ENCODE assay signal across 32 cellular contexts in the genomic region with DNA sequence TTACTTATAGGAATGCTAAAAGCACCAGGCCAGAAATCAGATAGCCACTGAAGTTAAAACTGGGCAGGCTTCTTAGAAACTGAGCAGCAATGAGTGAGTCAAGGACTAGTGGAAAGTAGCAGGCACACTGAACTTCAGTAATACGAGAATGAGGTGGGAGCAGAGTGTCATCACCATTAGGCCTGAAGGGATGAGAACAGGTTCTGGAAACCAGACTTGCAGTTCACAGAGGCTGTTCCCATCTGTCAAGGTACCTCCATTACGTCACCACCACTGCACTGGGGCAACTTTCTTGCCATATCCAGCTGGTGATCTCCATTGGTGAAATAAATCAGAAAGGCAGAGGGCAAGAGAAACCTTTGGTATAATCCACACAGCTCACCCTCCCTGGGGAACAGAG.
"Had no signal": no experiment of that assay in that cellular context is flagged by ENCODE, and none has a peak within 500 bp of the region (broad histone marks: within the 10 kb centered on the region; RNA-seq: fewer than 3 reads in every experiment).

No MANE protein-coding gene starts in this region.

- H3K27ac ChIP-seq: lower lobe of right lung, pancreas, prostate gland, skin epidermis, stomach, suprapubic skin, thoracic aorta, tibial artery, upper lobe of left lung, vagina had no signal

- H3K27ac Mint-ChIP-seq: naive thymus-derived CD8-positive, alpha-beta T cell; nephron; stimulated activated naive B cell treated with anti-CD40 and anti-IgM and Interleukin-4, amounts not matched to agents 10 μg/mL and 1 μg/mL and 100 μg/mL, for 72 hours had no signal

- H3K4me3 Mint-ChIP-seq: naive thymus-derived CD8-positive, alpha-beta T cell; nephron; neural crest cell; stimulated activated naive B cell treated with anti-CD40 and anti-IgM and Interleukin-4, amounts not matched to agents 10 μg/mL and 1 μg/mL and 100 μg/mL, for 72 hours had no signal

- H3K4me1 ChIP-seq: lower lobe of right lung, pancreas, prostate gland, stomach, suprapubic skin, tibial artery, upper lobe of left lung, vagina had no signal

- FAIRE-seq: keratinocyte, pancreas had no signal

- H3K27me3 ChIP-seq: pancreas, stomach, suprapubic skin, tibial artery, upper lobe of left lung, vagina had no signal

- H3K4me1 Mint-ChIP-seq: naive thymus-derived CD8-positive, alpha-beta T cell; nephron; neural crest cell; stimulated activated naive B cell treated with anti-CD40 and anti-IgM and Interleukin-4, amounts not matched to agents 10 μg/mL and 1 μg/mL and 100 μg/mL, for 72 hours had no signal

- ATAC-seq: left cardiac atrium; left lobe of liver; left ventricle myocardium superior; lower lobe of right lung; naive thymus-derived CD8-positive, alpha-beta T cell; pancreas; right cardiac atrium; sciatic nerve; stimulated activated naive B cell treated with anti-CD40 and anti-IgM and Interleukin-4, amounts not matched to agents 10 μg/mL and 1 μg/mL and 100 μg/mL, for 72 hours; stimulated activated naive CD8-positive, alpha-beta T cell treated with anti-CD3 and anti-CD28 coated beads, Interleukin-15, Interleukin-2, amounts not matched to agents 100 U/mL and 50 U/mL, for 24 hours had no signal

- H3K27me3 Mint-ChIP-seq: naive thymus-derived CD8-positive, alpha-beta T cell; stimulated activated naive B cell treated with anti-CD40 and anti-IgM and Interleukin-4, amounts not matched to agents 10 μg/mL and 1 μg/mL and 100 μg/mL, for 72 hours had no signal

- DNase-seq: hippocampal formation; kidney glomerular epithelial cell; left cardiac atrium; left ventricle myocardium superior; lower lobe of right lung; mammary epithelial cell; mesenchymal stem cell; naive thymus-derived CD8-positive, alpha-beta T cell; nucleus accumbens; pancreas; posterior cingulate gyrus; retina; right cardiac atrium; stimulated activated CD4-positive, alpha-beta T cell treated with anti-CD3 and anti-CD28 coated beads, Interleukin-12 subunit alpha, Interleukin-12 subunit beta, amount 100 ng/mL, for 4 hours; stimulated activated CD4-positive, alpha-beta T cell treated with anti-CD3 and anti-CD28 coated beads, Interleukin-15, amount 100 ng/mL, for 24 hours; stimulated activated CD4-positive, alpha-beta T cell treated with anti-CD3 and anti-CD28 coated beads, Interleukin-2, amount 100 ng/mL, for 24 hours; stimulated activated CD4-positive, alpha-beta T cell treated with anti-CD3 and anti-CD28 coated beads, Interleukin-4, amount 100 ng/mL, for 1 hour; stimulated activated naive B cell treated with anti-CD40 and anti-IgM and Interleukin-4, amounts not matched to agents 10 μg/mL and 1 μg/mL and 100 μg/mL, for 72 hours; stimulated activated naive CD8-positive, alpha-beta T cell treated with anti-CD3 and anti-CD28 coated beads, Interleukin-15, Interleukin-2, amounts not matched to agents 100 U/mL and 50 U/mL, for 24 hours; stomach; tibial artery; upper lobe of left lung had no signal

- H3K9me3 ChIP-seq: prostate gland had no signal

- H3K4me3 ChIP-seq: lower lobe of right lung, pancreas, prostate gland, skin epidermis, stomach, suprapubic skin, thoracic aorta, tibial artery, upper lobe of left lung, vagina had no signal
